In the genomic region with DNA sequence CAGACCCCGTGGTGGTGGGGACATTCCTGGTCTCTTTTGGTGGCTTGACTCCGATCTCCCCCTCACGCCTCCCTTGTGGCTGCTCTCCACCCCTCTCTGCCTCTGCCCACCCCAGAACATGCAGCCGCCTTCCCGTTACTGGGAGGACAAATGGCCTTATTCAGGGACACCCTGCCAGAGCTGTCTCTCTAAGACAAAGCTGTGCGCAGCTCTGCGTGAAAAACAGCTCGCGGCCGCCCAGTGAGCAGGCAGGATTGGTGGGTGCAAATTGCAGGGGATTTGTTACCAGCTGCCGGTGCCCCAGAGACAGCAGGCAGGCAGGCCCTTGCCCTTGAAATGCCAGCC, we compare ENCODE assay signal across 11 cellular contexts.
DNase-seq lines count a peak whose midpoint lies in the region; ATAC-seq and TF ChIP-seq lines count a peak whose summit lies in the region.
"Had no signal": no experiment of that assay in that cellular context is flagged by ENCODE, and none has a peak within 500 bp of the region (broad histone marks: within the 10 kb centered on the region; RNA-seq: fewer than 3 reads in every experiment).

No MANE protein-coding gene starts in this region.

- in situ Hi-C loops in gastrocnemius medialis (cut with MboI; ENCODE audit: low sequenced_read_pairs in 4 of 4): no loop called here

- peak overlapping the region; percentile 65 to 88 for H3K18ac ChIP-seq in mesenchymal stem cell (ENCODE audit: low read depth in 1 of 2, low read length in 2 of 2)

- H3K23ac ChIP-seq in mesenchymal stem cell (ENCODE audit: low read length in 2 of 2): peak overlapping the region in 1 of 2 experiments; percentile 31

- ATAC-seq in gastrocnemius medialis (no peak), GM18505 (IDR thresholded peaks at IDR 0.05; ENCODE audit: unreplicated experiment) (no peak), HG03108 (IDR thresholded peaks at IDR 0.05; ENCODE audit: unreplicated experiment) (no peak)

- H2BK120ac ChIP-seq in mesenchymal stem cell (ENCODE audit: low read depth, low read length): peak overlapping the region; percentile 43

- H4K91ac ChIP-seq in mesenchymal stem cell (ENCODE audit: low read length): peak overlapping the region; percentile 22

- H2AK5ac ChIP-seq in mesenchymal stem cell (ENCODE audit: low read length, severe bottlenecking): peak overlapping the region; percentile 33

- H3K4me3 ChIP-seq in H7 (ENCODE audit: insufficient read depth, low read depth, low read length) (no peak overlapping the region), dorsolateral prefrontal cortex (peak overlapping the region in 9 of 59 donors; percentile 7 to 28 (median 18)), mesenchymal stem cell (ENCODE audit: insufficient read depth in 1 of 2, low read depth in 1 of 2, low read length in 2 of 2) (no peak overlapping the region), gastrocnemius medialis (no peak overlapping the region)

- peak overlapping the region; percentile 93 to 98 for H3K4ac ChIP-seq in mesenchymal stem cell (ENCODE audit: low read depth in 1 of 2, low read length in 2 of 2)

- peak overlapping the region; percentile 92 for H2BK15ac ChIP-seq in mesenchymal stem cell (ENCODE audit: low read depth, poor library complexity, severe bottlenecking)

- H3K36me3 ChIP-seq in H7 (replicated peaks; ENCODE audit: control insufficient read depth, insufficient read depth, low read length) (no peaks in the 10 kb centered on the region), mesenchymal stem cell (ENCODE audit: control insufficient read depth in 1 of 2, insufficient read depth in 2 of 2, low read depth in 1 of 2, low read length in 2 of 2) (peaks cover 68 to 74% of the 10 kb centered on the region in 2 experiments), gastrocnemius medialis (peaks cover 0 to 9% of the 10 kb centered on the region in 2 donors)

- WGBS in mesenchymal stem cell: 54% methylated on average over 11 of the region's 11 CpGs

- intact Hi-C loops in dorsolateral prefrontal cortex (cut with DNase I) (loop anchor here (2.0 to 10.0 kb wide), 4 partner anchors 20 to 124 kb away; partner anchors contain the start of gene PPIF (in 1 of the 2)), gastrocnemius medialis (cut with DNase I; ENCODE audit: low total_unique reads) (no loop called here)

- DNase-seq in H7 (peak; percentile 58), dorsolateral prefrontal cortex (peak in 8 of 10 donors; percentile 61 to 75 (median 66)), mesenchymal stem cell (no peak), gastrocnemius medialis (no peak), NAMALWA (ENCODE audit: low spot score) (no peak)
- DNase-seq in activated CD4-positive, alpha-beta T cell treated with anti-CD3 and anti-CD28 coated beads, Interleukin-2, amount 50 U/mL, for 4 hours: no peak
- DNase-seq: activated CD4-positive, alpha-beta T cell treated with anti-CD3 and anti-CD28 coated beads, Interleukin-2, amount 50 U/mL, for 48 hours; activated naive CD4-positive, alpha-beta T cell treated with anti-CD3 and anti-CD28 coated beads for 36 hours; AML-193 had no signal

- peaks cover 47% of the 10 kb centered on the region for H3K4me1 ChIP-seq in mesenchymal stem cell (ENCODE audit: control insufficient read depth, insufficient read depth, low read depth, low read length)
- H3K4me1 ChIP-seq in gastrocnemius medialis: peaks cover 39 to 45% of the 10 kb centered on the region in 2 donors

- no peak for TF ChIP-seq CTCF in dorsolateral prefrontal cortex (IDR thresholded peaks at IDR 0.05 in 54 of 56, conservative IDR thresholded peaks at IDR 0.05 in 2 of 56; ENCODE audit: low read depth in 1 of 56, partially characterized antibody in 56 of 56)
- TF ChIP-seq CTCF in gastrocnemius medialis (IDR thresholded peaks at IDR 0.05 in 4 of 5, conservative IDR thresholded peaks at IDR 0.05 in 1 of 5): no peak

- H3K27me3 ChIP-seq in H7 (ENCODE audit: control insufficient read depth, insufficient read depth, low read length): no peaks in the 10 kb centered on the region
- H3K27me3 ChIP-seq in dorsolateral prefrontal cortex: no peaks in the 10 kb centered on the region
- no peaks in the 10 kb centered on the region for H3K27me3 ChIP-seq in mesenchymal stem cell (ENCODE audit: control insufficient read depth in 1 of 2, insufficient read depth in 1 of 2, low read length in 2 of 2)
- H3K27me3 ChIP-seq in gastrocnemius medialis: no peaks in the 10 kb centered on the region

- H3K9me3 ChIP-seq in mesenchymal stem cell (ENCODE audit: control insufficient read depth, low read length) (no peaks in the 10 kb centered on the region), gastrocnemius medialis (no peaks in the 10 kb centered on the region)

- no peak overlapping the region for H2AFZ ChIP-seq in mesenchymal stem cell (ENCODE audit: low read depth, low read length)

- peak overlapping the region; percentile 6 to 95 for H2BK12ac ChIP-seq in mesenchymal stem cell (ENCODE audit: low read length in 2 of 2)

- peak overlapping the region; percentile 11 to 91 (median 83) for H3K27ac ChIP-seq in dorsolateral prefrontal cortex
- peak overlapping the region; percentile 82 for H3K27ac ChIP-seq in mesenchymal stem cell (ENCODE audit: low read length, poor library complexity, severe bottlenecking)
- H3K27ac ChIP-seq in gastrocnemius medialis: peak overlapping the region; percentile 57 to 73 (median 66)

- no peak overlapping the region for H3K9ac ChIP-seq in mesenchymal stem cell (ENCODE audit: low read length)

- peak overlapping the region in 1 of 2 experiments; percentile 13 for H3K14ac ChIP-seq in mesenchymal stem cell (ENCODE audit: low read length in 2 of 2)

- H3K79me1 ChIP-seq in mesenchymal stem cell (replicated peaks; ENCODE audit: low read length, poor library complexity, severe bottlenecking): peaks cover 45% of the 10 kb centered on the region

- H2BK5ac ChIP-seq in mesenchymal stem cell (ENCODE audit: low read depth, low read length, poor library complexity, severe bottlenecking): no peak overlapping the region

- no peak overlapping the region for H3K4me2 ChIP-seq in mesenchymal stem cell (ENCODE audit: low read length, poor library complexity, severe bottlenecking)

- TF ChIP-seq POLR2A in gastrocnemius medialis (IDR thresholded peaks at IDR 0.05) (no peak), GM18505 (IDR thresholded peaks at IDR 0.05; ENCODE audit: borderline replicate concordance, extremely low read depth, insufficient read depth, insufficient read length) (no peak)

- peak overlapping the region; percentile 33 for H4K8ac ChIP-seq in mesenchymal stem cell (ENCODE audit: low read length)

Comparison
In these comparisons a context has a peak if more than half of its experiments do, and no peak if none do; other contexts are left out.
1. DNase-seq: peak in H7 (single experiment) and dorsolateral prefrontal cortex (8 of 10); none in mesenchymal stem cell (single experiment), gastrocnemius medialis (0 of 2), activated CD4-positive, alpha-beta T cell treated with anti-CD3 and anti-CD28 coated beads, Interleukin-2, amount 50 U/mL, for 4 hours (0 of 2) and NAMALWA (single experiment).
2. Peak in every context shown above with its lines, with median percentiles within 50 percentile points of each other: H3K27ac ChIP-seq.